In genomic region chr9:2126331-2126789, GRCh38 we compare ENCODE assay signal across 9 cellular contexts.
DNase-seq lines count a peak whose midpoint lies in the region; ATAC-seq, FAIRE-seq and TF ChIP-seq lines count a peak whose summit lies in the region.
"Had no signal": no experiment of that assay in that cellular context is flagged by ENCODE, and none has a peak within 500 bp of the region (broad histone marks: within the 10 kb centered on the region; RNA-seq: fewer than 3 reads in every experiment).

No MANE protein-coding gene starts in this region.

- peak; percentile 38 for ATAC-seq in lung (ENCODE audit: insufficient read depth, low FRiP score)

- CTCF ChIA-PET in activated CD4-positive, alpha-beta memory T cell treated with anti-CD3 and anti-CD28 coated beads for 36 hours (lab: Charles Lee): interaction anchor here (2.2 kb wide), 1 partner anchor 10 kb away, joined by 6 read pairs; no protein-coding TSS in a partner anchor
- CTCF ChIA-PET in activated CD4-positive, alpha-beta memory T cell treated with anti-CD3 and anti-CD28 coated beads, Interleukin-2, amount 10 ng/mL, durations not matched to agents 7 days and 5 days (lab: Charles Lee): interaction anchor here (0.5 to 2.1 kb wide), 4 partner anchors 10 to 734 kb away, joined by 4 to 9 read pairs (median 4); no protein-coding TSS in a partner anchor

- peaks cover 40% of the 10 kb centered on the region for H3K36me3 Mint-ChIP-seq in activated CD4-positive, alpha-beta memory T cell treated with anti-CD3 and anti-CD28 coated beads for 36 hours
- H3K36me3 Mint-ChIP-seq in activated CD4-positive, alpha-beta memory T cell treated with anti-CD3 and anti-CD28 coated beads, Interleukin-2, amount 10 ng/mL, durations not matched to agents 7 days and 5 days (ENCODE audit: low read depth): peaks cover 73% of the 10 kb centered on the region

- FAIRE-seq in H54 (lab: Jason Lieb, UNC): no peak

- WGBS in lung, 2 donors: 61 to 75% methylated on average over 4 of the region's 4 CpGs
- WGBS in testis, 2 donors: 19 to 48% methylated on average over 4 of the region's 4 CpGs

- H3K9me3 ChIP-seq in lung (ENCODE audit: control insufficient read depth in 2 of 2, insufficient read depth in 1 of 2, low read length in 1 of 2): no peaks in the 10 kb centered on the region
- H3K9me3 ChIP-seq in testis: no peaks in the 10 kb centered on the region

- H3K4me3 Mint-ChIP-seq in activated CD4-positive, alpha-beta memory T cell treated with anti-CD3 and anti-CD28 coated beads for 36 hours: no peak overlapping the region
- no peak overlapping the region for H3K4me3 Mint-ChIP-seq in activated CD4-positive, alpha-beta memory T cell treated with anti-CD3 and anti-CD28 coated beads, Interleukin-2, amount 10 ng/mL, durations not matched to agents 7 days and 5 days

- H3K27ac ChIP-seq in caudate nucleus (ENCODE audit: low read depth, low read length) (peak overlapping the region; percentile 12), lung (ENCODE audit: low read depth in 1 of 2, low read length in 1 of 2) (peak overlapping the region in 1 of 2 donors; percentile 55), testis (peak overlapping the region; percentile 85 to 90)

- peaks cover 8 to 26% of the 10 kb centered on the region in 2 donors for H3K4me1 ChIP-seq in lung (ENCODE audit: control insufficient read depth in 2 of 2, insufficient read depth in 2 of 2, low read length in 2 of 2)
- peaks cover 59% of the 10 kb centered on the region for H3K4me1 ChIP-seq in testis

- peaks cover 42% of the 10 kb centered on the region for H3K4me1 Mint-ChIP-seq in activated CD4-positive, alpha-beta memory T cell treated with anti-CD3 and anti-CD28 coated beads for 36 hours (ENCODE audit: low read depth)
- H3K4me1 Mint-ChIP-seq in activated CD4-positive, alpha-beta memory T cell treated with anti-CD3 and anti-CD28 coated beads, Interleukin-2, amount 10 ng/mL, durations not matched to agents 7 days and 5 days: peaks cover 24% of the 10 kb centered on the region

- H3K4me3 ChIP-seq in lung: no peak overlapping the region
- H3K4me3 ChIP-seq in testis: no peak overlapping the region

- no peaks in the 10 kb centered on the region for H3K27me3 Mint-ChIP-seq in activated CD4-positive, alpha-beta memory T cell treated with anti-CD3 and anti-CD28 coated beads for 36 hours
- no peaks in the 10 kb centered on the region for H3K27me3 Mint-ChIP-seq in activated CD4-positive, alpha-beta memory T cell treated with anti-CD3 and anti-CD28 coated beads, Interleukin-2, amount 10 ng/mL, durations not matched to agents 7 days and 5 days

- no peaks in the 10 kb centered on the region for H3K9me3 Mint-ChIP-seq in activated CD4-positive, alpha-beta memory T cell treated with anti-CD3 and anti-CD28 coated beads for 36 hours
- H3K9me3 Mint-ChIP-seq in activated CD4-positive, alpha-beta memory T cell treated with anti-CD3 and anti-CD28 coated beads, Interleukin-2, amount 10 ng/mL, durations not matched to agents 7 days and 5 days: no peaks in the 10 kb centered on the region

- intact Hi-C loops in activated CD4-positive, alpha-beta memory T cell treated with anti-CD3 and anti-CD28 coated beads for 36 hours (cut with micrococcal nuclease): loop anchor here (1.0 kb wide), 2 partner anchors 32 to 247 kb away; no protein-coding TSS in a partner anchor
- intact Hi-C loops in testis (cut with DNase I; ENCODE audit: low total_unique reads): no loop called here

- peaks cover 15 to 26% of the 10 kb centered on the region in 2 donors for H3K36me3 ChIP-seq in lung (ENCODE audit: control insufficient read depth in 2 of 2, insufficient read depth in 2 of 2, low read length in 2 of 2)
- no peaks in the 10 kb centered on the region for H3K36me3 ChIP-seq in testis (ENCODE audit: low read depth, missing control alignments)

- TF ChIP-seq POLR2A in testis (IDR thresholded peaks at IDR 0.05): no peak
- TF ChIP-seq POLR2A in H54 (IDR thresholded peaks at IDR 0.05; ENCODE audit: low read depth, low read length): no peak

- TF ChIP-seq CTCF in lung (IDR thresholded peaks at IDR 0.05; ENCODE audit: control extremely low read depth, extremely low read depth) (no peak), testis (IDR thresholded peaks at IDR 0.05) (no peak)

- H3K27me3 ChIP-seq in lung (ENCODE audit: control insufficient read depth, insufficient read depth) (no peaks in the 10 kb centered on the region), testis (no peaks in the 10 kb centered on the region)

- DNase-seq in activated CD4-positive, alpha-beta memory T cell treated with anti-CD3 and anti-CD28 coated beads for 36 hours: no peak
- DNase-seq in activated CD4-positive, alpha-beta memory T cell treated with anti-CD3 and anti-CD28 coated beads, Interleukin-2, amount 10 ng/mL, durations not matched to agents 7 days and 5 days: no peak
- no peak for DNase-seq in caudate nucleus (lab: John Stamatoyannopoulos, UW)
- DNase-seq in lung (ENCODE audit: low spot score): no peak
- peak; percentile 76 for DNase-seq in testis
- DNase-seq in NCI-H128 (lab: John Stamatoyannopoulos, UW; ENCODE audit: unreplicated experiment): no peak
- no peak for DNase-seq in H54 (ENCODE audit: insufficient read length, low spot score)
- DNase-seq in SHP77 treated with DMSO at 0.1 percent for 48 hours (lab: John Stamatoyannopoulos, UW): no peak
- DNase-seq: NCI-H1694 treated with DMSO at 0.1 percent for 48 hours had no signal

- POLR2A ChIA-PET in activated CD4-positive, alpha-beta memory T cell treated with anti-CD3 and anti-CD28 coated beads for 36 hours (lab: Charles Lee): no interaction called here
- POLR2A ChIA-PET in activated CD4-positive, alpha-beta memory T cell treated with anti-CD3 and anti-CD28 coated beads, Interleukin-2, amount 10 ng/mL, durations not matched to agents 7 days and 5 days (lab: Charles Lee): no interaction called here

- peak overlapping the region; percentile 71 for H3K27ac Mint-ChIP-seq in activated CD4-positive, alpha-beta memory T cell treated with anti-CD3 and anti-CD28 coated beads for 36 hours
- H3K27ac Mint-ChIP-seq in activated CD4-positive, alpha-beta memory T cell treated with anti-CD3 and anti-CD28 coated beads, Interleukin-2, amount 10 ng/mL, durations not matched to agents 7 days and 5 days: no peak overlapping the region
